ENCODE assay signal across 15 cellular contexts in the genomic region with DNA sequence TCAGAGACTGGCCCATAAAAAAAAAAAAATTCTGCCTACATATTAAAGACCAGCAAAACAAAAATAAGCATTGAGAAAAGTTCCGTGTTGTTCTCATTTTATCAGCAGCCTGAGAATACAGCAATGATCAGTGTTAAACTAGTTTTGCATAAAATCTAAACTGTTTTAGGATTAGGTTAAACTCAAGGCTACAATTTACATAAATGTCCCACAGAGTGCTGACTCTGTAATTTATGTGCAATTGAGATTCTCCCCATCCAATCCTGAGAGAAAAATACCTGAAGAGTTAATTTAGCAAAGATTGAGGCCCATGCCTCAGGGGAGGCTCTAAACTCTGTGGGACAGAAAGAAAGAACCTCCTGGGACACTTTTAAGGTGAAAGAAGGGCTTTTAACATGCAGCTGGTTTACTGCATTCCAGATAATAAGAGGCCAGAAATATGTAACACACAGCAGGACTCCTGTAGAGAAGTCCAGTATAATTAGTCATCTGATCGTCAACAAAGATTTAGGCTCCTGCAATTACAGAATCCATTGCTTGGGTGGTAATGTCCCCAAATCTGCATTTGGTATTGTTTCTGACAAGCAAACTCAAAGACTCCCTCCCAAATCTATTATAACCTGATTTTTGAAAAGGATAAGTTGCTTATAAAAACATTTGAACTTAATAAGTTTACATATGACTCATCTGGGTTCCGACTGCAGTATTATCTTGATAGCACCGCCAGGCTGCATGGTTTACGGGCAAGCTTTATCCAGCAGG.
DNase-seq lines count a peak whose midpoint lies in the region; ATAC-seq and FAIRE-seq lines count a peak whose summit lies in the region.
"Had no signal": no experiment of that assay in that cellular context is flagged by ENCODE, and none has a peak within 500 bp of the region (broad histone marks: within the 10 kb centered on the region; RNA-seq: fewer than 3 reads in every experiment).

No MANE protein-coding gene starts in this region.

- peaks cover 1% of the 10 kb centered on the region for H3K36me3 Mint-ChIP-seq in memory B cell
- H3K36me3 Mint-ChIP-seq: immature natural killer cell; stimulated activated naive B cell treated with anti-CD40 and anti-IgM and Interleukin-4, amounts not matched to agents 10 μg/mL and 1 μg/mL and 100 μg/mL, for 72 hours had no signal

- no peaks in the 10 kb centered on the region for H3K9me3 ChIP-seq in adipocyte (ENCODE audit: control insufficient read depth, low read length)

- no peak overlapping the region for H3K9ac ChIP-seq in adipocyte (ENCODE audit: low read length)
- H3K9ac ChIP-seq: BLaER1 treated with 17β-estradiol and CSF1 and Interleukin-3, amounts not matched to agents 10 nM and 100 nM had no signal

- no peaks in the 10 kb centered on the region for H3K36me3 ChIP-seq in adipocyte (ENCODE audit: control insufficient read depth, insufficient read depth, low read length, severe bottlenecking)
- H3K36me3 ChIP-seq: BLaER1 treated with 17β-estradiol and CSF1 and Interleukin-3, amounts not matched to agents 10 nM and 100 nM had no signal

- no peak for ATAC-seq in memory B cell (ENCODE audit: low read depth)
- no peak for ATAC-seq in stimulated activated naive CD8-positive, alpha-beta T cell treated with anti-CD3 and anti-CD28 coated beads, Interleukin-15, Interleukin-2, amounts not matched to agents 100 U/mL and 50 U/mL, for 24 hours
- ATAC-seq in GM19328 (IDR thresholded peaks at IDR 0.05; ENCODE audit: unreplicated experiment) = no peak
- ATAC-seq: stimulated activated naive B cell treated with anti-CD40 and anti-IgM and Interleukin-4, amounts not matched to agents 10 μg/mL and 1 μg/mL and 100 μg/mL, for 72 hours had no signal

- no peak overlapping the region for H3K4me3 Mint-ChIP-seq in memory B cell
- H3K4me3 Mint-ChIP-seq: immature natural killer cell; nephron; stimulated activated naive B cell treated with anti-CD40 and anti-IgM and Interleukin-4, amounts not matched to agents 10 μg/mL and 1 μg/mL and 100 μg/mL, for 72 hours had no signal

- peaks cover 4% of the 10 kb centered on the region for H3K4me1 ChIP-seq in adipocyte (ENCODE audit: control insufficient read depth, insufficient read depth, low read length)
- H3K4me1 ChIP-seq: BLaER1 treated with 17β-estradiol and CSF1 and Interleukin-3, amounts not matched to agents 10 nM and 100 nM had no signal

- H3K9me3 Mint-ChIP-seq in memory B cell = no peaks in the 10 kb centered on the region
- H3K9me3 Mint-ChIP-seq: immature natural killer cell; nephron; stimulated activated naive B cell treated with anti-CD40 and anti-IgM and Interleukin-4, amounts not matched to agents 10 μg/mL and 1 μg/mL and 100 μg/mL, for 72 hours had no signal

- no peak for FAIRE-seq in HTR-8/SVneo (lab: Jason Lieb, UNC)

- no peaks in the 10 kb centered on the region for H3K27me3 Mint-ChIP-seq in memory B cell
- H3K27me3 Mint-ChIP-seq: stimulated activated naive B cell treated with anti-CD40 and anti-IgM and Interleukin-4, amounts not matched to agents 10 μg/mL and 1 μg/mL and 100 μg/mL, for 72 hours had no signal

- peak; percentile 20 for DNase-seq in AG08396 (ENCODE audit: low spot score)
- DNase-seq in HTR-8/SVneo (ENCODE audit: insufficient read length, low spot score) = peak; percentile 19
- DNase-seq in adipocyte (ENCODE audit: low read depth) = peak; percentile 34
- DNase-seq in memory B cell (ENCODE audit: low spot score in 2 of 2) = no peak
- DNase-seq in stimulated activated naive CD8-positive, alpha-beta T cell treated with anti-CD3 and anti-CD28 coated beads, Interleukin-15, Interleukin-2, amounts not matched to agents 100 U/mL and 50 U/mL, for 24 hours = no peak
- no peak for DNase-seq in cerebellum (ENCODE audit: low spot score)
- no peak for DNase-seq in activated T-cell treated with anti-CD3 and anti-CD28 coated beads, Interleukin-2, amount 50 U/mL, for 1 hour
- DNase-seq: amniotic stem cell; immature natural killer cell; MV-4-11; NK-92 treated with Interleukin-12 subunit alpha and Interleukin-12 subunit beta, amount 100 ng/mL, for 24 hours; stimulated activated naive B cell treated with anti-CD40 and anti-IgM and Interleukin-4, amounts not matched to agents 10 μg/mL and 1 μg/mL and 100 μg/mL, for 72 hours had no signal

- no peaks in the 10 kb centered on the region for H3K27me3 ChIP-seq in adipocyte (replicated peaks; ENCODE audit: control insufficient read depth, insufficient read depth, low read length)
- H3K27me3 ChIP-seq: BLaER1 treated with 17β-estradiol and CSF1 and Interleukin-3, amounts not matched to agents 10 nM and 100 nM had no signal

- H3K4me3 ChIP-seq in adipocyte (ENCODE audit: low read length) = no peak overlapping the region
- H3K4me3 ChIP-seq: BLaER1 treated with 17β-estradiol and CSF1 and Interleukin-3, amounts not matched to agents 10 nM and 100 nM had no signal

- H3K27ac Mint-ChIP-seq in memory B cell = peak overlapping the region; percentile 35
- H3K27ac Mint-ChIP-seq: immature natural killer cell; nephron; stimulated activated naive B cell treated with anti-CD40 and anti-IgM and Interleukin-4, amounts not matched to agents 10 μg/mL and 1 μg/mL and 100 μg/mL, for 72 hours had no signal

- peaks cover 5% of the 10 kb centered on the region for H3K4me1 Mint-ChIP-seq in memory B cell
- H3K4me1 Mint-ChIP-seq: immature natural killer cell, nephron had no signal

Comparison
In these comparisons a context has a peak if more than half of its experiments do, and no peak if none do; other contexts are left out.
1. DNase-seq: peak in AG08396 (single experiment), HTR-8/SVneo (single experiment) and adipocyte (single experiment); none in memory B cell (0 of 2), stimulated activated naive CD8-positive, alpha-beta T cell treated with anti-CD3 and anti-CD28 coated beads, Interleukin-15, Interleukin-2, amounts not matched to agents 100 U/mL and 50 U/mL, for 24 hours (single experiment), cerebellum (single experiment) and activated T-cell treated with anti-CD3 and anti-CD28 coated beads, Interleukin-2, amount 50 U/mL, for 1 hour (single experiment).